Comparison of ENCODE assay signal across 19 cellular contexts in genomic region chr16:86430814-86431213, GRCh38.
DNase-seq lines count a peak whose midpoint lies in the region; TF ChIP-seq lines count a peak whose summit lies in the region.
"Had no signal": no experiment of that assay in that cellular context is flagged by ENCODE, and none has a peak within 500 bp of the region (broad histone marks: within the 10 kb centered on the region; RNA-seq: fewer than 3 reads in every experiment).

No MANE protein-coding gene starts in this region.

- no peak for TF ChIP-seq EP300 in transverse colon (IDR thresholded peaks at IDR 0.05; ENCODE audit: low read depth)

- WGBS in GM23248 (ENCODE audit: low coverage in 1 of 2, low lambda C conversion rate in 2 of 2, missing lambda C conversion rate in 2 of 2), 2 experiments, result 51 to 60% methylated on average over 4 of the region's 4 CpGs
- WGBS in transverse colon (ENCODE audit: low coverage in 1 of 2), 2 donors, result 64% methylated on average over 4 of the region's 4 CpGs; no CpG with 5 or more reads in 1 of the 2 donors

- H3F3A ChIP-seq in GM23248 (ENCODE audit: insufficient read depth), result no peaks in the 10 kb centered on the region

- H3K36me3 ChIP-seq in GM23248 (ENCODE audit: low read depth) (no peaks in the 10 kb centered on the region), muscle layer of colon (ENCODE audit: insufficient read depth, low read length) (no peaks in the 10 kb centered on the region), transverse colon (no peaks in the 10 kb centered on the region)
- H3K36me3 ChIP-seq: SJCRH30 had no signal

- H2AFZ ChIP-seq in GM23248, result no peak overlapping the region

- intact Hi-C loops in transverse colon (cut with DNase I; ENCODE audit: low total_unique reads), result loop anchor here (5.0 kb wide), 1 partner anchor 34 kb away; no protein-coding TSS in a partner anchor

- H3K9me2 ChIP-seq in GM23248 (ENCODE audit: insufficient read depth), result no peaks in the 10 kb centered on the region

- H3K4me3 ChIP-seq in GM23248 (no peak overlapping the region), muscle layer of colon (ENCODE audit: low read depth in 1 of 2, low read length in 2 of 2) (no peak overlapping the region), transverse colon (no peak overlapping the region)
- H3K4me3 ChIP-seq: A549, SJCRH30 had no signal

- TF ChIP-seq CTCF in transverse colon (IDR thresholded peaks at IDR 0.05), result no peak

- peak; percentile 19 for DNase-seq in GM23248
- DNase-seq in fibroblast of peridontal ligament (ENCODE audit: extremely low read depth), result peak; percentile 55
- no peak for DNase-seq in transverse colon
- DNase-seq in HPDE6-E6E7 (ENCODE audit: extremely low spot score), result no peak
- DNase-seq in activated T-cell treated with anti-CD3 and anti-CD28 coated beads, Interleukin-2, amount 50 U/mL, for 48 hours, result no peak
- DNase-seq in KBM-7, result no peak
- DNase-seq: C1 segment of cervical spinal cord; CD8-positive, alpha-beta memory T cell; DMS53; EL; MV-4-11; NCI-H1436; NCI-H2029; NCI-H345; NCI-H526; SJCRH30 had no signal

- no peaks in the 10 kb centered on the region for H4K20me1 ChIP-seq in GM23248 (ENCODE audit: insufficient read depth)

- H3K9me3 ChIP-seq in GM23248 (ENCODE audit: low read depth) (no peaks in the 10 kb centered on the region), muscle layer of colon (ENCODE audit: low read length) (no peaks in the 10 kb centered on the region), transverse colon (no peaks in the 10 kb centered on the region)
- H3K9me3 ChIP-seq: A549, SJCRH30 had no signal

- H3K27ac ChIP-seq in GM23248, result no peak overlapping the region
- H3K27ac ChIP-seq in muscle layer of colon (ENCODE audit: low read depth, low read length), result peak overlapping the region; percentile 71
- H3K27ac ChIP-seq in transverse colon, result peak overlapping the region; percentile 77 to 85 (median 80)
- H3K27ac ChIP-seq: A549, KMS-11, SJCRH30 had no signal

- in situ Hi-C loops in GM23248 (cut with MboI) (no loop called here), transverse colon (cut with MboI; ENCODE audit: low pct_ligation_motif_present in 1 of 4, low pct_unique_long_range_greater_than_20kb in 1 of 4, low sequenced_read_pairs in 3 of 4) (no loop called here), KBM-7 (cut with MboI; ENCODE audit: low pct_unique_long_range_greater_than_20kb, low sequenced_read_pairs) (no loop called here)

- H3K9ac ChIP-seq in GM23248 (no peak overlapping the region), muscle layer of colon (ENCODE audit: low read length) (no peak overlapping the region)
- H3K9ac ChIP-seq: KMS-11 had no signal

- H3K27me3 ChIP-seq in GM23248 (replicated peaks; ENCODE audit: insufficient read depth), result peaks cover 31% of the 10 kb centered on the region
- H3K27me3 ChIP-seq in muscle layer of colon (ENCODE audit: control insufficient read depth in 1 of 2, insufficient read depth in 2 of 2, low read length in 2 of 2), result no peaks in the 10 kb centered on the region
- H3K27me3 ChIP-seq in transverse colon, result no peaks in the 10 kb centered on the region
- H3K27me3 ChIP-seq: SJCRH30 had no signal

- no peaks in the 10 kb centered on the region for H3K79me2 ChIP-seq in GM23248 (ENCODE audit: insufficient read depth)

- TF ChIP-seq POLR2A in transverse colon (IDR thresholded peaks at IDR 0.05), result no peak

- H3K4me2 ChIP-seq in GM23248 (ENCODE audit: unreplicated experiment), result no peak overlapping the region
- H3K4me2 ChIP-seq: A549, KMS-11 had no signal

- H3K4me1 ChIP-seq in GM23248 (ENCODE audit: insufficient read depth) (no peaks in the 10 kb centered on the region), muscle layer of colon (ENCODE audit: insufficient read depth, low read length) (peaks cover 74% of the 10 kb centered on the region), transverse colon (peaks cover 6 to 45% (median 20%) of the 10 kb centered on the region in 4 donors)
- H3K4me1 ChIP-seq: A549 had no signal

Comparison
In these comparisons a context has a peak if more than half of its experiments do, and no peak if none do; other contexts are left out.
1. DNase-seq: peak in GM23248 (single experiment) and fibroblast of peridontal ligament (single experiment); none in transverse colon (single experiment), HPDE6-E6E7 (single experiment), activated T-cell treated with anti-CD3 and anti-CD28 coated beads, Interleukin-2, amount 50 U/mL, for 48 hours (0 of 2) and KBM-7 (single experiment).